8 cellular contexts compared by ENCODE assay signal in genomic region chr4:159048166-159048886, GRCh38. TPM values are rescaled to one million over a fixed set of nuclear protein-coding genes. Genes with fewer than 3 reads are reported as not detected.
DNase-seq lines count a peak whose midpoint lies in the region; ATAC-seq and FAIRE-seq lines count a peak whose summit lies in the region.

No MANE protein-coding gene starts in this region.

- no peak overlapping the region for H3K27ac ChIP-seq in right cardiac atrium (ENCODE audit: low read length)

- DNase-seq in HTR-8/SVneo (ENCODE audit: insufficient read length, low spot score) (peak; percentile 29), anterior cingulate cortex (lab: John Stamatoyannopoulos, UW) (peak in 36 of 58 donors; percentile 1 to 58 (median 26)), right cardiac atrium (peak; percentile 75 to 90 (median 84)), sciatic nerve (ENCODE audit: low spot score) (peak; percentile 80), ecto neural progenitor cell (ENCODE audit: low spot score) (no peak), MV-4-11 (lab: John Stamatoyannopoulos, UW) (no peak)
- no peak for DNase-seq in activated CD4-positive, alpha-beta T cell treated with anti-CD3 and anti-CD28 coated beads, Interleukin-2, amount 50 U/mL, for 4 hours

- H3K4me1 ChIP-seq in right cardiac atrium (ENCODE audit: control insufficient read depth, insufficient read depth, low read length): no peaks in the 10 kb centered on the region

- ATAC-seq in right cardiac atrium (peak; percentile 97), sciatic nerve (peak; percentile 97), GM21825 (IDR thresholded peaks at IDR 0.05; ENCODE audit: unreplicated experiment) (no peak)

- peak overlapping the region; percentile 20 for H3K4me3 ChIP-seq in right cardiac atrium (ENCODE audit: low read length)

- intact Hi-C loops in right cardiac atrium (cut with DNase I): no loop called here
- intact Hi-C loops in sciatic nerve (cut with DNase I): no loop called here

- H3K9me3 ChIP-seq in right cardiac atrium (ENCODE audit: control insufficient read depth, low read length): no peaks in the 10 kb centered on the region

- FAIRE-seq in HTR-8/SVneo (lab: Jason Lieb, UNC): peak; percentile 13

- 18% methylated on average over 16 of the region's 16 CpGs for WGBS in right cardiac atrium

- no peaks in the 10 kb centered on the region for H3K27me3 ChIP-seq in right cardiac atrium (ENCODE audit: control insufficient read depth, insufficient read depth)

RNA-seq across cellular contexts. Expression of gene RAPGEF2, which starts 54.6 kb away (rescaled TPM):
- total RNA-seq in right cardiac atrium (10 to 100 TPM; 35.7 to 38.6 (median 38.2) TPM), sciatic nerve (74.0 TPM)
- polyA plus RNA-seq in right cardiac atrium: 10.6 TPM

Comparison
In these comparisons a context has a peak if more than half of its experiments do, and no peak if none do; other contexts are left out.
1. DNase-seq: peak in HTR-8/SVneo (single experiment), anterior cingulate cortex (36 of 58), right cardiac atrium (3 of 3) and sciatic nerve (single experiment); none in activated CD4-positive, alpha-beta T cell treated with anti-CD3 and anti-CD28 coated beads, Interleukin-2, amount 50 U/mL, for 4 hours (0 of 2), ecto neural progenitor cell (single experiment) and MV-4-11 (single experiment).